ENCODE assay signal across 12 cellular contexts in genomic region chr10:96991313-96991841, GRCh38.
DNase-seq lines count a peak whose midpoint lies in the region; ATAC-seq and TF ChIP-seq lines count a peak whose summit lies in the region.
"Had no signal": no experiment of that assay in that cellular context is flagged by ENCODE, and none has a peak within 500 bp of the region (broad histone marks: within the 10 kb centered on the region; RNA-seq: fewer than 3 reads in every experiment).

No MANE protein-coding gene starts in this region.

- no peak for DNase-seq in activated CD8-positive, alpha-beta T cell treated with anti-CD3 and anti-CD28 coated beads for 36 hours
- DNase-seq in activated CD8-positive, alpha-beta T cell treated with anti-CD3 and anti-CD28 coated beads, Interleukin-2, amount 10 ng/mL, durations not matched to agents 7 days and 5 days, result no peak
- DNase-seq in brain microvascular endothelial cell, result peak; percentile 67
- peak; percentile 36 for DNase-seq in skeletal muscle cell (ENCODE audit: low read depth)
- DNase-seq in stomach, result no peak
- no peak for DNase-seq in GM13976 (ENCODE audit: low spot score)
- DNase-seq in mesenteric fat pad (ENCODE audit: low spot score), result no peak
- DNase-seq: NCI-H1694 had no signal

- no peak overlapping the region for H3K4me3 Mint-ChIP-seq in activated CD8-positive, alpha-beta T cell treated with anti-CD3 and anti-CD28 coated beads for 36 hours
- H3K4me3 Mint-ChIP-seq in activated CD8-positive, alpha-beta T cell treated with anti-CD3 and anti-CD28 coated beads, Interleukin-2, amount 10 ng/mL, durations not matched to agents 7 days and 5 days, result no peak overlapping the region
- H3K4me3 Mint-ChIP-seq: nephron had no signal

- H3K36me3 ChIP-seq in brain microvascular endothelial cell (replicated peaks) (no peaks in the 10 kb centered on the region), stomach (no peaks in the 10 kb centered on the region)

- peaks cover 3% of the 10 kb centered on the region for H3K4me1 Mint-ChIP-seq in activated CD8-positive, alpha-beta T cell treated with anti-CD3 and anti-CD28 coated beads for 36 hours (ENCODE audit: low read depth)
- peaks cover 4% of the 10 kb centered on the region for H3K4me1 Mint-ChIP-seq in activated CD8-positive, alpha-beta T cell treated with anti-CD3 and anti-CD28 coated beads, Interleukin-2, amount 10 ng/mL, durations not matched to agents 7 days and 5 days (ENCODE audit: low read depth)

- H3K9me3 Mint-ChIP-seq in activated CD8-positive, alpha-beta T cell treated with anti-CD3 and anti-CD28 coated beads for 36 hours, result no peaks in the 10 kb centered on the region
- no peaks in the 10 kb centered on the region for H3K9me3 Mint-ChIP-seq in activated CD8-positive, alpha-beta T cell treated with anti-CD3 and anti-CD28 coated beads, Interleukin-2, amount 10 ng/mL, durations not matched to agents 7 days and 5 days (ENCODE audit: insufficient read depth)
- H3K9me3 Mint-ChIP-seq: nephron had no signal

- CTCF ChIA-PET in activated CD8-positive, alpha-beta T cell treated with anti-CD3 and anti-CD28 coated beads for 36 hours (lab: Charles Lee), result interaction anchor here (0.6 to 3.3 kb wide), 6 partner anchors 9 to 619 kb away, joined by 3 to 14 read pairs (median 4); no protein-coding TSS in a partner anchor
- CTCF ChIA-PET in activated CD8-positive, alpha-beta T cell treated with anti-CD3 and anti-CD28 coated beads, Interleukin-2, amount 10 ng/mL, durations not matched to agents 7 days and 5 days (lab: Charles Lee), result interaction anchor here (1.5 kb wide), 1 partner anchor 616 kb away, joined by 3 read pairs; no protein-coding TSS in a partner anchor

- in situ Hi-C loops in brain microvascular endothelial cell (cut with HindIII; ENCODE audit: low pct_ligation_motif_present, low sequenced_read_pairs) (no loop called here), GM13976 (cut with MboI; ENCODE audit: low sequenced_read_pairs, unreplicated experiment) (no loop called here)

- H3K4me3 ChIP-seq in brain microvascular endothelial cell (ENCODE audit: low read depth, low read length) (peak overlapping the region; percentile 2), skeletal muscle cell (ENCODE audit: low read depth, low read length) (no peak overlapping the region), stomach (no peak overlapping the region)
- H3K4me3 ChIP-seq: SK-N-MC had no signal

- H3K27ac Mint-ChIP-seq in activated CD8-positive, alpha-beta T cell treated with anti-CD3 and anti-CD28 coated beads for 36 hours, result no peak overlapping the region
- no peak overlapping the region for H3K27ac Mint-ChIP-seq in activated CD8-positive, alpha-beta T cell treated with anti-CD3 and anti-CD28 coated beads, Interleukin-2, amount 10 ng/mL, durations not matched to agents 7 days and 5 days
- H3K27ac Mint-ChIP-seq: nephron had no signal

- H3K4me1 ChIP-seq in stomach, result peaks cover 0 to 30% (median 9%) of the 10 kb centered on the region in 4 donors

- peak; percentile 60 for ATAC-seq in activated CD8-positive, alpha-beta T cell treated with anti-CD3 and anti-CD28 coated beads for 36 hours
- ATAC-seq in activated CD8-positive, alpha-beta T cell treated with anti-CD3 and anti-CD28 coated beads, Interleukin-2, amount 10 ng/mL, durations not matched to agents 7 days and 5 days, result no peak
- ATAC-seq in HG02870 (IDR thresholded peaks at IDR 0.05; ENCODE audit: unreplicated experiment), result peak; percentile 49
- ATAC-seq: esophagus mucosa had no signal

- intact Hi-C loops in activated CD8-positive, alpha-beta T cell treated with anti-CD3 and anti-CD28 coated beads for 36 hours (cut with micrococcal nuclease), result no loop called here
- intact Hi-C loops in stomach (cut with DNase I; ENCODE audit: low total_unique reads), result no loop called here

- no peak for TF ChIP-seq EP300 in stomach (IDR thresholded peaks at IDR 0.05)

- POLR2A ChIA-PET in activated CD8-positive, alpha-beta T cell treated with anti-CD3 and anti-CD28 coated beads for 36 hours (lab: Charles Lee), result interaction anchor here (0.9 kb wide), 1 partner anchor 33 kb away, joined by 3 read pairs; no protein-coding TSS in a partner anchor
- POLR2A ChIA-PET in activated CD8-positive, alpha-beta T cell treated with anti-CD3 and anti-CD28 coated beads, Interleukin-2, amount 10 ng/mL, durations not matched to agents 7 days and 5 days (lab: Charles Lee), result no interaction called here

- H3K27me3 ChIP-seq in brain microvascular endothelial cell (replicated peaks) (no peaks in the 10 kb centered on the region), stomach (no peaks in the 10 kb centered on the region)

- H3K27ac ChIP-seq in brain microvascular endothelial cell, result peak overlapping the region; percentile 54
- no peak overlapping the region for H3K27ac ChIP-seq in stomach
- H3K27ac ChIP-seq: SK-N-MC had no signal

- no peaks in the 10 kb centered on the region for H3K27me3 Mint-ChIP-seq in activated CD8-positive, alpha-beta T cell treated with anti-CD3 and anti-CD28 coated beads for 36 hours
- no peaks in the 10 kb centered on the region for H3K27me3 Mint-ChIP-seq in activated CD8-positive, alpha-beta T cell treated with anti-CD3 and anti-CD28 coated beads, Interleukin-2, amount 10 ng/mL, durations not matched to agents 7 days and 5 days (ENCODE audit: low read depth)

- no peak for TF ChIP-seq CTCF in activated CD8-positive, alpha-beta T cell treated with anti-CD3 and anti-CD28 coated beads for 36 hours (IDR thresholded peaks at IDR 0.05)
- TF ChIP-seq CTCF in brain microvascular endothelial cell (IDR thresholded peaks at IDR 0.05; ENCODE audit: low read depth, low read length, missing control alignments) (no peak), stomach (IDR thresholded peaks at IDR 0.05) (no peak), GM13976 (IDR thresholded peaks at IDR 0.05; ENCODE audit: borderline replicate concordance, control extremely low read depth, extremely low read depth, insufficient read depth, missing control alignments) (no peak)

- H3K9me3 ChIP-seq in stomach, result no peaks in the 10 kb centered on the region

- no peak for TF ChIP-seq POLR2A in stomach (IDR thresholded peaks at IDR 0.05)

- no peaks in the 10 kb centered on the region for H3K36me3 Mint-ChIP-seq in activated CD8-positive, alpha-beta T cell treated with anti-CD3 and anti-CD28 coated beads for 36 hours (ENCODE audit: low read depth)
- H3K36me3 Mint-ChIP-seq in activated CD8-positive, alpha-beta T cell treated with anti-CD3 and anti-CD28 coated beads, Interleukin-2, amount 10 ng/mL, durations not matched to agents 7 days and 5 days (ENCODE audit: low read depth), result no peaks in the 10 kb centered on the region

- 50 to 68% (median 59%) methylated on average over 7 of the region's 7 CpGs for WGBS in stomach, 5 donors

Comparison
In these comparisons a context has a peak if more than half of its experiments do, and no peak if none do; other contexts are left out.
1. DNase-seq: peak in brain microvascular endothelial cell (single experiment) and skeletal muscle cell (single experiment); none in activated CD8-positive, alpha-beta T cell treated with anti-CD3 and anti-CD28 coated beads for 36 hours (single experiment), activated CD8-positive, alpha-beta T cell treated with anti-CD3 and anti-CD28 coated beads, Interleukin-2, amount 10 ng/mL, durations not matched to agents 7 days and 5 days (single experiment), stomach (single experiment), GM13976 (single experiment) and mesenteric fat pad (single experiment).